ENCODE assay signal across 1 cellular context in genomic region chr7:117802660-117803059, GRCh38.
TF ChIP-seq lines count a peak whose summit lies in the region.

No MANE protein-coding gene starts in this region.

TF ChIP-seq in GM12878, 131 proteins besides CTCF, POLR2A, EP300 and RAD21 (continued from another document):
- TF ChIP-seq RB1 (IDR thresholded peaks at IDR 0.05; ENCODE audit: borderline replicate concordance) (no peak), NR2C2 (IDR thresholded peaks at IDR 0.05; ENCODE audit: borderline replicate concordance, control insufficient read depth, insufficient read length, low read depth) (no peak), ZZZ3 (IDR thresholded peaks at IDR 0.05; ENCODE audit: control insufficient read depth, insufficient read length, low read depth) (no peak), BHLHE40 (IDR thresholded peaks at IDR 0.05; ENCODE audit: borderline replicate concordance in 1 of 2, low read depth in 2 of 2, low read length in 1 of 2) (no peak), KAT2A (conservative IDR thresholded peaks at IDR 0.05; ENCODE audit: control insufficient read depth, low read depth, low read length) (no peak), CBFB (IDR thresholded peaks at IDR 0.05; ENCODE audit: low read depth) (no peak), ZNF217 (IDR thresholded peaks at IDR 0.05) (no peak), PML (IDR thresholded peaks at IDR 0.05; ENCODE audit: low read length) (no peak), BRCA1 (IDR thresholded peaks at IDR 0.05; ENCODE audit: low read depth, low read length) (no peak), FOXM1 (IDR thresholded peaks at IDR 0.05; ENCODE audit: low read depth, low read length) (no peak), RCOR1 (conservative IDR thresholded peaks at IDR 0.05; ENCODE audit: low read depth, low read length) (no peak), HDAC6 (IDR thresholded peaks at IDR 0.05; ENCODE audit: unreplicated experiment) (no peak), ATF7 (IDR thresholded peaks at IDR 0.05; ENCODE audit: low read depth) (0 out of 2 replicates have a peak, but pooled peaks have one; percentile 29)
